In the genomic region with DNA sequence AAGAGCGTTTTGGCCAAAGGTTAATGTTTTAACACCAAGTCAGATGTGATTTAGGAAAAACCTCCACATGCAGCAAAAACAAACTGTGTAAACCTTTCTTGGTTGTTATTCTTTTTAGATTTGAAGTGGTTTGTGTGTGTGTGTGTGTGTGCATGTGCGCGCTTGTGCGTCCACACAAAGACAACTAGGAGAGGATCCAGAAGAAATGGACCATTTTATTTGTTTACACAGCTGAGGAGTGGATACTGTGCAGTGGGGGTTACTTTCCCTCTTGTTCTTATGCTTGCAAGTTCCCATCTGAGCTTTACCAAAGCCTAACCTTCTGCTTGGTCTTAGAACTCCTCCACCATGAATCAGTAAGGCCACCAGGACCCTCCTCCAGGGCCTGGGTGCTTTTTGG, we compare ENCODE assay signal across 20 cellular contexts.
"Had no signal": no experiment of that assay in that cellular context is flagged by ENCODE, and none has a peak within 500 bp of the region (broad histone marks: within the 10 kb centered on the region; RNA-seq: fewer than 3 reads in every experiment).

No MANE protein-coding gene starts in this region.

- H3K4me3 ChIP-seq: esophagus muscularis mucosa, heart left ventricle, spleen had no signal

- H3K9me3 ChIP-seq: esophagus muscularis mucosa, heart left ventricle, spleen had no signal

- H3K36me3 Mint-ChIP-seq: activated naive CD4-positive, alpha-beta T cell treated with anti-CD3 and anti-CD28 coated beads, Interleukin-2, amount 50 U/mL, for 24 hours; stimulated activated memory B cell treated with anti-CD40 and anti-IgM and Interleukin-4, amounts not matched to agents 10 μg/mL and 1 μg/mL and 100 μg/mL, for 72 hours; T-cell had no signal

- H3K27ac ChIP-seq: brain microvascular endothelial cell, esophagus muscularis mucosa, heart left ventricle, spleen had no signal

- H3K4me3 Mint-ChIP-seq: activated CD4-positive, alpha-beta T cell treated with anti-CD3 and anti-CD28 coated beads, Interleukin-2, amount 10 ng/mL, durations not matched to agents 24 days and 14 days; activated naive CD4-positive, alpha-beta T cell treated with anti-CD3 and anti-CD28 coated beads, Interleukin-2, amount 50 U/mL, for 24 hours; dendritic cell treated with granulocyte-macrophage colony-stimulating factor and Interleukin-4, amounts not matched to agents 40 ng/mL and 50 ng/mL, for 4 days; naive thymus-derived CD4-positive, alpha-beta T cell; stimulated activated memory B cell treated with anti-CD40 and anti-IgM and Interleukin-4, amounts not matched to agents 10 μg/mL and 1 μg/mL and 100 μg/mL, for 72 hours; T-cell; type B pancreatic cell had no signal

- H3K4me1 Mint-ChIP-seq: activated CD4-positive, alpha-beta T cell treated with anti-CD3 and anti-CD28 coated beads, Interleukin-2, amount 10 ng/mL, durations not matched to agents 24 days and 14 days; activated naive CD4-positive, alpha-beta T cell treated with anti-CD3 and anti-CD28 coated beads, Interleukin-2, amount 50 U/mL, for 24 hours; naive thymus-derived CD4-positive, alpha-beta T cell; stimulated activated memory B cell treated with anti-CD40 and anti-IgM and Interleukin-4, amounts not matched to agents 10 μg/mL and 1 μg/mL and 100 μg/mL, for 72 hours; T-cell had no signal

- DNase-seq: activated CD4-positive, alpha-beta T cell treated with anti-CD3 and anti-CD28 coated beads, Interleukin-2, amount 10 ng/mL, durations not matched to agents 24 days and 14 days; amniotic stem cell; brain microvascular endothelial cell; cerebellar nuclear complex; foreskin melanocyte; heart left ventricle; left colon; naive thymus-derived CD4-positive, alpha-beta T cell; posterior cingulate gyrus; right cardiac atrium; spleen; stimulated activated CD4-positive, alpha-beta T cell treated with anti-CD3 and anti-CD28 coated beads, Interleukin-1b, Interleukin-23, amount 100 ng/mL, for 48 hours; substantia nigra; T-cell had no signal

- H3K27ac Mint-ChIP-seq: activated CD4-positive, alpha-beta T cell treated with anti-CD3 and anti-CD28 coated beads, Interleukin-2, amount 10 ng/mL, durations not matched to agents 24 days and 14 days; activated naive CD4-positive, alpha-beta T cell treated with anti-CD3 and anti-CD28 coated beads, Interleukin-2, amount 50 U/mL, for 24 hours; activated T-helper 2 cell treated with anti-CD3 and anti-CD28 coated beads, Interferon-gamma antibody, Interleukin-2, Interleukin-4, amounts not matched to agents 10 μg/mL and 5 μg/mL and 100 μg/mL, durations not matched to agents 14 hours and 24 hours and 36 hours; dendritic cell treated with granulocyte-macrophage colony-stimulating factor and Interleukin-4, amounts not matched to agents 40 ng/mL and 50 ng/mL, for 4 days; naive thymus-derived CD4-positive, alpha-beta T cell; stimulated activated memory B cell treated with anti-CD40 and anti-IgM and Interleukin-4, amounts not matched to agents 10 μg/mL and 1 μg/mL and 100 μg/mL, for 72 hours; T-cell; type B pancreatic cell had no signal

- ATAC-seq: heart left ventricle; naive thymus-derived CD4-positive, alpha-beta T cell; right cardiac atrium; stimulated activated memory B cell treated with anti-CD40 and anti-IgM and Interleukin-4, amounts not matched to agents 10 μg/mL and 1 μg/mL and 100 μg/mL, for 72 hours; T-cell had no signal

- H3K27me3 Mint-ChIP-seq: type B pancreatic cell had no signal

- H3K27me3 ChIP-seq: brain microvascular endothelial cell, esophagus muscularis mucosa, heart left ventricle had no signal
